8 cellular contexts compared by ENCODE assay signal in the genomic region with DNA sequence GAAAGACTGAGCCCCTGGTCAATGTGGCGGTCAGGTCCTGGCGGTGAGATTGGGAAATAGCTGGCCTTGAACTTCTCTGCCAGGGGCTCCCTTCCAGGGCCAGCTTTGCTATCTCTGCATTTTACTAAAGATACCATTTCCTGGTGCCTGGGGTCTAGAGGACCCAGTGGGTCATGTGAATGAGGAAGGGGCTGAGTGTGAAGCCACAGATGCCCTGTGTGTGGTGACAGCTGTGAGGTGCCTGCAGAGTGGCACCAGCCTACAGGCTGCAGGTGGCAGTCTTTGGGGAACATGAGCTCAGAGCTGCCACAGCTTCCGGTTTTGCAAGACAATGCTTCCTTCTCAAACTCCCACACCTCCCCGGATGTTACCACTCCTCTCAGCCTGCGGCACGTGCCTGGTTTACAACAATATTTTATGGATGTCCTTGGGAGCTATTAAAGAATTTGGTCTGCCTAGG. TPM values are rescaled to one million over a fixed set of nuclear protein-coding genes. Genes with fewer than 3 reads are reported as not detected.
DNase-seq lines count a peak whose midpoint lies in the region; ATAC-seq, FAIRE-seq and TF ChIP-seq lines count a peak whose summit lies in the region.
"Had no signal": no experiment of that assay in that cellular context is flagged by ENCODE, and none has a peak within 500 bp of the region (broad histone marks: within the 10 kb centered on the region; RNA-seq: fewer than 3 reads in every experiment).

No MANE protein-coding gene starts in this region.

- H3K36me3 Mint-ChIP-seq in brain = peaks cover 9% of the 10 kb centered on the region

- H3K9me2 ChIP-seq in hepatocyte (replicated peaks; ENCODE audit: insufficient read depth) = no peaks in the 10 kb centered on the region

- H3K27ac ChIP-seq in neuronal stem cell (replicated peaks; ENCODE audit: low read length) (no peak overlapping the region), hepatocyte (no peak overlapping the region)

- no peak overlapping the region for H3K4me3 Mint-ChIP-seq in brain
- H3K4me3 Mint-ChIP-seq: T-helper 1 cell treated with Interleukin-12 subunit alpha and Interleukin-12 subunit beta and Interleukin-4 antibody, amounts not matched to agents 30 μg/mL and 1 μg/mL, for 36 hours had no signal

- H3K18ac ChIP-seq in neuronal stem cell (ENCODE audit: low read length) = no peak overlapping the region

- no peaks in the 10 kb centered on the region for H3K79me2 ChIP-seq in hepatocyte

- H3K36me3 ChIP-seq in neuronal stem cell (replicated peaks in 1 of 2; ENCODE audit: control insufficient read depth in 2 of 2, insufficient read depth in 2 of 2, low read length in 2 of 2) = peaks cover 0 to 8% of the 10 kb centered on the region in 2 donors
- H3K36me3 ChIP-seq in hepatocyte (replicated peaks; ENCODE audit: insufficient read depth, low read depth) = no peaks in the 10 kb centered on the region

- H2AK5ac ChIP-seq in neuronal stem cell (ENCODE audit: low read depth, low read length) = no peak overlapping the region

- peaks cover 0 to 16% (median 6%) of the 10 kb centered on the region in 5 experiments for H3K9me3 Mint-ChIP-seq in brain
- H3K9me3 Mint-ChIP-seq: T-helper 1 cell treated with Interleukin-12 subunit alpha and Interleukin-12 subunit beta and Interleukin-4 antibody, amounts not matched to agents 30 μg/mL and 1 μg/mL, for 36 hours had no signal

- no peak overlapping the region for H4K91ac ChIP-seq in neuronal stem cell (ENCODE audit: low read depth, low read length, poor library complexity)

- no peak overlapping the region for H2BK5ac ChIP-seq in neuronal stem cell (ENCODE audit: low read length)

- peak overlapping the region in 3 of 5 experiments; percentile 9 to 64 (median 12) for H3K27ac Mint-ChIP-seq in brain
- H3K27ac Mint-ChIP-seq: T-helper 1 cell treated with Interleukin-12 subunit alpha and Interleukin-12 subunit beta and Interleukin-4 antibody, amounts not matched to agents 30 μg/mL and 1 μg/mL, for 36 hours had no signal

- peaks cover 44% of the 10 kb centered on the region for H3K27me3 Mint-ChIP-seq in brain

- no peak overlapping the region for H3K4me2 ChIP-seq in neuronal stem cell (ENCODE audit: insufficient read depth, low read length, poor library complexity, severe bottlenecking)
- H3K4me2 ChIP-seq in hepatocyte = no peak overlapping the region

- no peak overlapping the region for H3K4ac ChIP-seq in neuronal stem cell (ENCODE audit: low read length)

- no peak overlapping the region for H4K8ac ChIP-seq in neuronal stem cell (ENCODE audit: low read depth, low read length)

- no peaks in the 10 kb centered on the region for H4K20me1 ChIP-seq in hepatocyte (ENCODE audit: insufficient read depth, poor library complexity, severe bottlenecking)

- no peak overlapping the region for H3K9ac ChIP-seq in neuronal stem cell (ENCODE audit: low read depth, low read length, poor library complexity)

- peak; percentile 25 for DNase-seq in GM12891 (ENCODE audit: insufficient read length, low spot score)
- DNase-seq in SHP77 treated with DMSO at 0.1 percent for 48 hours (lab: John Stamatoyannopoulos, UW) = peak; percentile 7
- DNase-seq in neuronal stem cell (ENCODE audit: low spot score) = no peak
- no peak for DNase-seq in hepatocyte (ENCODE audit: low spot score)
- no peak for DNase-seq in ureter (ENCODE audit: low spot score)

- FAIRE-seq in GM12891 (lab: Jason Lieb, UNC) = peak; percentile 50

- WGBS in neuronal stem cell (ENCODE audit: extremely low coverage in 2 of 2, insufficient read length in 2 of 2, insufficient replicate concordance in 1 of 2), 2 donors = no CpG with 5 or more reads among the region's 6 CpGs
- 59% methylated on average over 6 of the region's 6 CpGs for WGBS in hepatocyte (ENCODE audit: low lambda C conversion rate, missing lambda C conversion rate)

- peaks cover 9 to 37% (median 32%) of the 10 kb centered on the region in 3 experiments for H3K27me3 ChIP-seq in neuronal stem cell (ENCODE audit: control insufficient read depth in 3 of 3, insufficient read depth in 3 of 3, low read depth in 1 of 3, low read length in 3 of 3)
- H3K27me3 ChIP-seq in hepatocyte = peaks cover 37% of the 10 kb centered on the region

- peaks cover 23% of the 10 kb centered on the region for H3K4me1 Mint-ChIP-seq in brain

- peak; percentile 75 for ATAC-seq in HG02678 (IDR thresholded peaks at IDR 0.05; ENCODE audit: unreplicated experiment)

- no peak overlapping the region for H2BK12ac ChIP-seq in neuronal stem cell (ENCODE audit: low read length)

- H3K23ac ChIP-seq in neuronal stem cell (ENCODE audit: low read depth, low read length, poor library complexity) = no peak overlapping the region

- H3K4me3 ChIP-seq in neuronal stem cell (ENCODE audit: low read length in 2 of 2) (no peak overlapping the region), hepatocyte (no peak overlapping the region)

- no peak overlapping the region for H3K14ac ChIP-seq in neuronal stem cell (ENCODE audit: low read length)

- H2BK120ac ChIP-seq in neuronal stem cell (ENCODE audit: low read depth, low read length) = no peak overlapping the region

- peaks cover 0 to 7% of the 10 kb centered on the region in 2 donors for H3K9me3 ChIP-seq in neuronal stem cell (replicated peaks in 1 of 2; ENCODE audit: control insufficient read depth in 2 of 2, insufficient read depth in 1 of 2, low read depth in 1 of 2, low read length in 2 of 2)
- no peaks in the 10 kb centered on the region for H3K9me3 ChIP-seq in hepatocyte (ENCODE audit: low read depth)

- no peaks in the 10 kb centered on the region for H3K79me1 ChIP-seq in neuronal stem cell (ENCODE audit: low read depth, low read length)

- TF ChIP-seq POLR2A in GM12891 (IDR thresholded peaks at IDR 0.05; ENCODE audit: low read depth, low read length) = no peak

- no peak overlapping the region for H2BK15ac ChIP-seq in neuronal stem cell (ENCODE audit: low read length)

- TF ChIP-seq CTCF in brain (conservative IDR thresholded peaks at IDR 0.05) (no peak), hepatocyte (IDR thresholded peaks at IDR 0.05; ENCODE audit: poor library complexity) (no peak)

- peaks cover 3 to 10% of the 10 kb centered on the region in 2 donors for H3K4me1 ChIP-seq in neuronal stem cell (ENCODE audit: control insufficient read depth in 2 of 2, insufficient read depth in 1 of 2, low read depth in 1 of 2, low read length in 2 of 2)
- no peaks in the 10 kb centered on the region for H3K4me1 ChIP-seq in hepatocyte (ENCODE audit: insufficient read depth)

- H2AFZ ChIP-seq in neuronal stem cell (ENCODE audit: low read length) (peak overlapping the region; percentile 88), hepatocyte (no peak overlapping the region)

TF ChIP-seq in GM12891, 5 proteins besides CTCF, POLR2A, EP300 and RAD21:
- TF ChIP-seq POU2F2 (IDR thresholded peaks at IDR 0.05; ENCODE audit: low read depth, low read length) = no peak
- TF ChIP-seq POLR2AphosphoS5 (IDR thresholded peaks at IDR 0.05; ENCODE audit: low read depth, low read length) = no peak
- no peak for TF ChIP-seq TAF1 (IDR thresholded peaks at IDR 0.05; ENCODE audit: low read depth, low read length)
- TF ChIP-seq SPI1 (IDR thresholded peaks at IDR 0.05; ENCODE audit: low read depth, low read length) = no peak
- no peak for TF ChIP-seq PAX5 (IDR thresholded peaks at IDR 0.05; ENCODE audit: insufficient read depth, low read length, severe bottlenecking)

RNA-seq across cellular contexts. Expression of gene MLNR, which starts 5.2 kb away (rescaled TPM):
- not detected for polyA plus RNA-seq in GM12891 (2012; ENCODE audit: low read depth, missing spikeins)
- not detected for polyA plus RNA-seq in brain (ENCODE audit: insufficient read depth, low read depth, low replicate concordance)
- polyA plus RNA-seq in neuronal stem cell (2013, experiment 1 of 2) = not detected
- not detected for polyA plus RNA-seq in neuronal stem cell (2013, experiment 2 of 2)
- total RNA-seq in hepatocyte = not detected in 2 replicates
- polyA plus RNA-seq in hepatocyte = not detected in 2 replicates
- not detected for total RNA-seq in ureter

RNA-seq across cellular contexts. Expression of gene CDADC1, which starts 32.8 kb away (rescaled TPM):
- polyA plus RNA-seq in GM12891 (2012; ENCODE audit: low read depth, missing spikeins) = 4.7 TPM
- polyA plus RNA-seq in brain (ENCODE audit: insufficient read depth, low read depth, low replicate concordance) (3.3 TPM), hepatocyte (7.3 and 7.7 TPM in 2 replicates)
- polyA plus RNA-seq in neuronal stem cell (2013, experiment 1 of 2) = 8.6 TPM
- 8.6 TPM for polyA plus RNA-seq in neuronal stem cell (2013, experiment 2 of 2)
- total RNA-seq in hepatocyte (4.0 and 4.2 TPM in 2 replicates), ureter (9.4 TPM)

Comparison
In these comparisons a context has a peak if more than half of its experiments do, and no peak if none do; other contexts are left out.
1. DNase-seq: peak in GM12891 (single experiment) and SHP77 treated with DMSO at 0.1 percent for 48 hours (single experiment); none in neuronal stem cell (single experiment), hepatocyte (single experiment) and ureter (single experiment).